ENCODE assay signal across 17 cellular contexts in the genomic region with DNA sequence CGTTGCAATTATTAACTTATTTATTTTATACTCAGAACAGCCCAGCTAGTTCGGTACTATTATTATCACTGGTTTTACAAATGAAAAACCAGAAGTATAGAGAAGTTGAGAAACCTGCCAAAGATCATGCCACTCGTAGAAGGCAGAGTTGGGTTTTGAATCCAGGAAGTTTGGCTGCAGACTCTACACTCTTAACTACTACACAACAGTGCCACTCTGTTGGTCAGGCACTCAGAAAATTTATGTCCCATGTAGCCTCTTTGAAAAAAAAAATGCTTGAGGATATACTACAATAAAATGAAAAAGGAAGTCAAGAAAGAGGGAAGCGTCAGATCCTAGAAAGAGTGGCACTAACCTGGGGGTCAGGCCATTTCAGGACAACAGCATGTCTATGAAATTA.
"Had no signal": no experiment of that assay in that cellular context is flagged by ENCODE, and none has a peak within 500 bp of the region (broad histone marks: within the 10 kb centered on the region; RNA-seq: fewer than 3 reads in every experiment).

No MANE protein-coding gene starts in this region.

- H3K36me3 ChIP-seq: esophagus squamous epithelium, pancreas, thoracic aorta had no signal

- ATAC-seq: activated naive CD4-positive, alpha-beta T cell treated with anti-CD3 and anti-CD28 coated beads, Interleukin-2, amount 50 U/mL, for 72 hours; activated T-cell treated with anti-CD3 and anti-CD28 coated beads, Interleukin-2, amount 50 U/mL, for 72 hours; left ventricle myocardium superior; mucosa of descending colon; naive thymus-derived CD4-positive, alpha-beta T cell; pancreas; sciatic nerve had no signal

- DNase-seq: activated CD4-positive, alpha-beta T cell treated with anti-CD3 and anti-CD28 coated beads, Interleukin-2, amount 10 ng/mL, durations not matched to agents 24 days and 14 days; activated CD4-positive, CD25-positive, alpha-beta regulatory T cell; activated CD8-positive, alpha-beta memory T cell treated with anti-CD3 and anti-CD28 coated beads, Interleukin-2, amount 50 U/mL, for 48 hours; activated gamma-delta T cell; activated T-cell treated with anti-CD3 and anti-CD28 coated beads, Interleukin-2, amount 50 U/mL, for 72 hours; effector CD4-positive, alpha-beta T cell; esophagus squamous epithelium; foreskin fibroblast; glutamatergic neuron; hypothalamus; left ventricle myocardium superior; mucosa of descending colon; naive thymus-derived CD4-positive, alpha-beta T cell; pancreas had no signal

- H3K9me3 ChIP-seq: esophagus squamous epithelium, mucosa of descending colon, pancreas, thoracic aorta had no signal

- H3K4me1 ChIP-seq: esophagus squamous epithelium, pancreas had no signal

- H3K27me3 ChIP-seq: esophagus squamous epithelium, pancreas had no signal

- H3K27ac ChIP-seq: esophagus squamous epithelium, pancreas, thoracic aorta had no signal

- H3K4me3 ChIP-seq: esophagus squamous epithelium, mucosa of descending colon, pancreas, thoracic aorta had no signal
